Comparison of ENCODE assay signal across 12 cellular contexts in genomic region chr10:42549851-42550250, GRCh38.
"Had no signal": no experiment of that assay in that cellular context is flagged by ENCODE, and none has a peak within 500 bp of the region (broad histone marks: within the 10 kb centered on the region; RNA-seq: fewer than 3 reads in every experiment).

No MANE protein-coding gene starts in this region.

- H3K9me3 ChIP-seq: neutrophil had no signal

- H3K27me3 ChIP-seq: hepatocyte, neutrophil, tibial nerve had no signal

- H2AFZ ChIP-seq: hepatocyte had no signal

- H3K36me3 ChIP-seq: neutrophil had no signal

- H3K27ac ChIP-seq: hepatocyte, neutrophil, skin epidermis, tibial nerve had no signal

- H3K4me3 ChIP-seq: hepatocyte, skin epidermis, tibial nerve had no signal

- DNase-seq: activated CD4-positive, alpha-beta T cell treated with anti-CD3 and anti-CD28 coated beads, Interleukin-2, amount 50 U/mL, for 4 hours; activated naive CD4-positive, alpha-beta T cell treated with anti-CD3 and anti-CD28 coated beads, Interleukin-2, amount 10 ng/mL, durations not matched to agents 7 days and 5 days; cerebellar nuclear complex; dermis blood vessel endothelial cell; kidney glomerular epithelial cell; mesendoderm; posterior cingulate gyrus had no signal

- H3K27ac Mint-ChIP-seq: activated naive CD4-positive, alpha-beta T cell treated with anti-CD3 and anti-CD28 coated beads, Interleukin-2, amount 10 ng/mL, durations not matched to agents 7 days and 5 days had no signal

- H3K4me2 ChIP-seq: hepatocyte had no signal

- ATAC-seq: activated CD4-positive, CD25-positive, alpha-beta regulatory T cell treated with anti-CD3 and anti-CD28 coated beads, Interleukin-2, amount 50 U/mL, for 24 hours had no signal
